ENCODE assay signal across 17 cellular contexts in genomic region chr12:54039417-54040147, GRCh38. TPM values are rescaled to one million over a fixed set of nuclear protein-coding genes. Genes with fewer than 3 reads are reported as not detected.
DNase-seq lines count a peak whose midpoint lies in the region; ATAC-seq and TF ChIP-seq lines count a peak whose summit lies in the region.
"Had no signal": no experiment of that assay in that cellular context is flagged by ENCODE, and none has a peak within 500 bp of the region (broad histone marks: within the 10 kb centered on the region; RNA-seq: fewer than 3 reads in every experiment).

No MANE protein-coding gene starts in this region.

- peaks cover 2% of the 10 kb centered on the region for H3K4me1 Mint-ChIP-seq in activated CD4-positive, alpha-beta T cell treated with anti-CD3 and anti-CD28 coated beads for 36 hours
- H3K4me1 Mint-ChIP-seq in naive thymus-derived CD8-positive, alpha-beta T cell: peaks cover 4 to 18% (median 12%) of the 10 kb centered on the region in 4 donors

- TF ChIP-seq CTCF in Panc1 (IDR thresholded peaks at IDR 0.05): no peak
- no peak for TF ChIP-seq CTCF in gastroesophageal sphincter (IDR thresholded peaks at IDR 0.05)

- CTCF ChIA-PET in Panc1 (lab: Charles Lee): interaction anchor here (0.6 kb wide), 1 partner anchor 180 kb away, joined by 7 read pairs; no protein-coding TSS in a partner anchor
- CTCF ChIA-PET in activated CD4-positive, alpha-beta T cell treated with anti-CD3 and anti-CD28 coated beads for 36 hours (lab: Charles Lee): interaction anchor here (1.8 kb wide), 1 partner anchor 175 kb away, joined by 5 read pairs; no protein-coding TSS in a partner anchor

- H3K36me3 ChIP-seq in Panc1 (ENCODE audit: control insufficient read depth, insufficient read depth, low read length) (no peaks in the 10 kb centered on the region), gastroesophageal sphincter (no peaks in the 10 kb centered on the region)

- H3K36me3 Mint-ChIP-seq in activated CD4-positive, alpha-beta T cell treated with anti-CD3 and anti-CD28 coated beads for 36 hours (ENCODE audit: low read depth): no peaks in the 10 kb centered on the region
- no peaks in the 10 kb centered on the region for H3K36me3 Mint-ChIP-seq in naive thymus-derived CD8-positive, alpha-beta T cell
- H3K36me3 Mint-ChIP-seq: activated naive CD8-positive, alpha-beta T cell had no signal

- H3K9me3 ChIP-seq in Panc1 (ENCODE audit: control insufficient read depth, insufficient read depth, low read depth, low read length): no peaks in the 10 kb centered on the region
- H3K9me3 ChIP-seq in gastroesophageal sphincter: no peaks in the 10 kb centered on the region

- in situ Hi-C loops in Panc1 (cut with HindIII; ENCODE audit: low pct_unique_long_range_greater_than_20kb, low sequenced_read_pairs): no loop called here

- no peaks in the 10 kb centered on the region for H3K9me3 Mint-ChIP-seq in activated CD4-positive, alpha-beta T cell treated with anti-CD3 and anti-CD28 coated beads for 36 hours (ENCODE audit: low read depth)
- no peaks in the 10 kb centered on the region for H3K9me3 Mint-ChIP-seq in naive thymus-derived CD8-positive, alpha-beta T cell
- H3K9me3 Mint-ChIP-seq: activated CD4-positive, alpha-beta T cell treated with anti-CD3 and anti-CD28 coated beads, Interleukin-2, amount 10 ng/mL, durations not matched to agents 7 days and 5 days; central memory CD8-positive, alpha-beta T cell; effector memory CD8-positive, alpha-beta T cell had no signal

- BruUV-seq in Panc1 (replicated peaks; lab: Mats Ljungman, UMichigan): no TSS peak

- no peak overlapping the region for H3K4me3 ChIP-seq in Panc1 (ENCODE audit: low read depth in 2 of 2, low read length in 2 of 2)
- peak overlapping the region in 1 of 2 donors; percentile 9 for H3K4me3 ChIP-seq in gastroesophageal sphincter

- no peaks in the 10 kb centered on the region for H3K27me3 ChIP-seq in Panc1 (ENCODE audit: control insufficient read depth, insufficient read depth, low read length)
- peaks cover 22% of the 10 kb centered on the region for H3K27me3 ChIP-seq in gastroesophageal sphincter

- no peak overlapping the region for H3K27ac Mint-ChIP-seq in activated CD4-positive, alpha-beta T cell treated with anti-CD3 and anti-CD28 coated beads for 36 hours
- peak overlapping the region in 1 of 10 donors; percentile 9 for H3K27ac Mint-ChIP-seq in naive thymus-derived CD8-positive, alpha-beta T cell
- H3K27ac Mint-ChIP-seq: activated CD4-positive, alpha-beta T cell treated with anti-CD3 and anti-CD28 coated beads, Interleukin-2, amount 10 ng/mL, durations not matched to agents 7 days and 5 days; activated naive CD8-positive, alpha-beta T cell; effector memory CD8-positive, alpha-beta T cell had no signal

- H3K4me1 ChIP-seq in Panc1 (ENCODE audit: control insufficient read depth, insufficient read depth, low read length) (peaks cover 98% of the 10 kb centered on the region), gastroesophageal sphincter (peaks cover 0 to 21% (median 4%) of the 10 kb centered on the region in 3 donors)

- H3K27me3 Mint-ChIP-seq in activated CD4-positive, alpha-beta T cell treated with anti-CD3 and anti-CD28 coated beads for 36 hours: peaks cover 59% of the 10 kb centered on the region
- peaks cover 38 to 100% (median 75%) of the 10 kb centered on the region in 5 donors for H3K27me3 Mint-ChIP-seq in naive thymus-derived CD8-positive, alpha-beta T cell

- intact Hi-C loops in Panc1 (cut with micrococcal nuclease; ENCODE audit: unreplicated experiment): no loop called here
- intact Hi-C loops in posterior vena cava (cut with DNase I): loop anchor here in 1 of 2 donors (5.0 kb wide), 1 partner anchor 38 kb away; no protein-coding TSS in a partner anchor
- intact Hi-C loops in activated CD4-positive, alpha-beta T cell treated with anti-CD3 and anti-CD28 coated beads for 36 hours (cut with DNase I, micrococcal nuclease): no loop called here

- 29 to 71% methylated on average over 11 to 14 of the region's 16 CpGs for whole genome bisulfite sequencing in gastroesophageal sphincter (ENCODE audit: low coverage in 1 of 2), 2 donors

- no peak for TF ChIP-seq POLR2A in gastroesophageal sphincter (IDR thresholded peaks at IDR 0.05)

- TF ChIP-seq EP300 in gastroesophageal sphincter (IDR thresholded peaks at IDR 0.05): no peak

- no peak overlapping the region for H3K4me3 Mint-ChIP-seq in activated CD4-positive, alpha-beta T cell treated with anti-CD3 and anti-CD28 coated beads for 36 hours
- H3K4me3 Mint-ChIP-seq in naive thymus-derived CD8-positive, alpha-beta T cell: no peak overlapping the region
- H3K4me3 Mint-ChIP-seq: activated CD4-positive, alpha-beta T cell treated with anti-CD3 and anti-CD28 coated beads, Interleukin-2, amount 10 ng/mL, durations not matched to agents 7 days and 5 days; activated naive CD8-positive, alpha-beta T cell; central memory CD8-positive, alpha-beta T cell; effector memory CD8-positive, alpha-beta T cell had no signal

- peak overlapping the region; percentile 81 for H3K27ac ChIP-seq in Panc1 (ENCODE audit: low read length)
- H3K27ac ChIP-seq in gastroesophageal sphincter: peak overlapping the region in 3 of 4 donors; percentile 45 to 51 (median 48)

- DNase-seq in ELF-1 (ENCODE audit: low read depth, low spot score) (peak; percentile 63), Panc1 (ENCODE audit: low read depth, low spot score) (no peak), posterior vena cava (ENCODE audit: low spot score) (peak; percentile 91)
- DNase-seq in activated CD4-positive, alpha-beta T cell treated with anti-CD3 and anti-CD28 coated beads for 36 hours: no peak
- no peak for DNase-seq in NK-92 treated with Interleukin-12 subunit alpha and Interleukin-12 subunit beta, amount 100 ng/mL, for 24 hours (lab: John Stamatoyannopoulos, UW)
- DNase-seq in naive thymus-derived CD8-positive, alpha-beta T cell: no peak
- DNase-seq: activated CD4-positive, alpha-beta T cell treated with anti-CD3 and anti-CD28 coated beads, Interleukin-2, amount 10 ng/mL, durations not matched to agents 7 days and 5 days; activated T-cell treated with anti-CD3 and anti-CD28 coated beads, Interleukin-2, amount 50 U/mL, for 1 hour; effector memory CD8-positive, alpha-beta T cell; GF-D8; NCI-H2107; stimulated activated CD4-positive, alpha-beta T cell treated with anti-CD3 and anti-CD28 coated beads, Interleukin-15, amount 100 ng/mL, for 24 hours; T-helper 9 cell had no signal

- ATAC-seq in Panc1 (no peak), gastroesophageal sphincter (peak; percentile 55), GM21515 (IDR thresholded peaks at IDR 0.05; ENCODE audit: unreplicated experiment) (no peak)
- ATAC-seq in activated CD4-positive, alpha-beta T cell treated with anti-CD3 and anti-CD28 coated beads for 36 hours: no peak
- ATAC-seq in naive thymus-derived CD8-positive, alpha-beta T cell: no peak
- ATAC-seq: effector memory CD8-positive, alpha-beta T cell had no signal

- POLR2A ChIA-PET in Panc1 (lab: Charles Lee): interaction anchor here (0.6 kb wide), 1 partner anchor 15 kb away, joined by 7 read pairs; no protein-coding TSS in a partner anchor
- POLR2A ChIA-PET in activated CD4-positive, alpha-beta T cell treated with anti-CD3 and anti-CD28 coated beads for 36 hours (lab: Charles Lee): no interaction called here
- POLR2A ChIA-PET in naive thymus-derived CD8-positive, alpha-beta T cell (lab: Charles Lee): interaction anchor here (1.1 kb wide), 1 partner anchor 152 kb away, joined by 3 read pairs; no protein-coding TSS in a partner anchor

RNA-seq across cellular contexts. Expression of gene HOXC5, which starts 6.7 kb away (rescaled TPM):
- total RNA-seq in Panc1 (2021; ENCODE audit: unreplicated experiment) (5.0 TPM), gastroesophageal sphincter (1 to 10 TPM in 2 of 4 donors, under 1 TPM in 1, not detected in 1; 0.31 to 3.3 (median 1.3) TPM), posterior vena cava (1 to 10 TPM; 2.9 to 5.6 TPM)
- 0.76 TPM for polyA plus RNA-seq in Panc1 (2012; ENCODE audit: insufficient read length)
- total RNA-seq in activated CD4-positive, alpha-beta T cell treated with anti-CD3 and anti-CD28 coated beads for 36 hours: not detected
- not detected for total RNA-seq in naive thymus-derived CD8-positive, alpha-beta T cell
- polyA plus RNA-seq in naive thymus-derived CD8-positive, alpha-beta T cell: not detected
- total RNA-seq: activated CD4-positive, alpha-beta T cell treated with anti-CD3 and anti-CD28 coated beads, Interleukin-2, amount 10 ng/mL, durations not matched to agents 7 days and 5 days had no signal

RNA-seq across cellular contexts. Expression of gene HOXC6, which starts 11.3 kb away (rescaled TPM):
- total RNA-seq in Panc1 (2021; ENCODE audit: unreplicated experiment): 52.2 TPM
- polyA plus RNA-seq in Panc1 (2012; ENCODE audit: insufficient read length): 46.1 TPM
- under 1 TPM in 1 of 4 donors, not detected in 3; 0.50 TPM for total RNA-seq in gastroesophageal sphincter
- 10 to 100 TPM; 23.5 to 31.1 TPM for total RNA-seq in posterior vena cava
- total RNA-seq in activated CD4-positive, alpha-beta T cell treated with anti-CD3 and anti-CD28 coated beads for 36 hours: not detected
- not detected for total RNA-seq in naive thymus-derived CD8-positive, alpha-beta T cell
- polyA plus RNA-seq in naive thymus-derived CD8-positive, alpha-beta T cell: not detected
- total RNA-seq: activated CD4-positive, alpha-beta T cell treated with anti-CD3 and anti-CD28 coated beads, Interleukin-2, amount 10 ng/mL, durations not matched to agents 7 days and 5 days had no signal

RNA-seq across cellular contexts. Expression of gene HOXC4, which starts 14.1 kb away (rescaled TPM):
- total RNA-seq in Panc1 (2021; ENCODE audit: unreplicated experiment): 22.7 TPM
- 25.2 TPM for polyA plus RNA-seq in Panc1 (2012; ENCODE audit: insufficient read length)
- total RNA-seq in gastroesophageal sphincter: 1 to 10 TPM in 3 of 4 donors, under 1 TPM in 1; 0.69 to 5.7 (median 2.7) TPM
- total RNA-seq in posterior vena cava: 10 to 100 TPM; 17.1 to 19.4 TPM
- not detected for total RNA-seq in activated CD4-positive, alpha-beta T cell treated with anti-CD3 and anti-CD28 coated beads for 36 hours
- total RNA-seq in naive thymus-derived CD8-positive, alpha-beta T cell: under 1 TPM; 0.63 to 0.65 TPM
- under 1 TPM in 2 of 3 donors, not detected in 1; 0.25 to 0.43 TPM for polyA plus RNA-seq in naive thymus-derived CD8-positive, alpha-beta T cell
- total RNA-seq: activated CD4-positive, alpha-beta T cell treated with anti-CD3 and anti-CD28 coated beads, Interleukin-2, amount 10 ng/mL, durations not matched to agents 7 days and 5 days had no signal

RNA-seq across cellular contexts. Expression of gene HOXC8, which starts 30.8 kb away (rescaled TPM):
- 15.3 TPM for total RNA-seq in Panc1 (2021; ENCODE audit: unreplicated experiment)
- polyA plus RNA-seq in Panc1 (2012; ENCODE audit: insufficient read length): 9.5 TPM
- total RNA-seq in gastroesophageal sphincter: under 1 TPM in 2 of 4 donors, not detected in 2; 0.15 to 0.40 TPM
- 10 to 100 TPM; 13.5 to 22.4 TPM for total RNA-seq in posterior vena cava
- not detected for total RNA-seq in activated CD4-positive, alpha-beta T cell treated with anti-CD3 and anti-CD28 coated beads for 36 hours
- not detected for total RNA-seq in naive thymus-derived CD8-positive, alpha-beta T cell
- polyA plus RNA-seq in naive thymus-derived CD8-positive, alpha-beta T cell: not detected
- total RNA-seq: activated CD4-positive, alpha-beta T cell treated with anti-CD3 and anti-CD28 coated beads, Interleukin-2, amount 10 ng/mL, durations not matched to agents 7 days and 5 days had no signal

RNA-seq across cellular contexts. Expression of gene HOXC9, which starts 39.6 kb away (rescaled TPM):
- total RNA-seq in Panc1 (2021; ENCODE audit: unreplicated experiment) (37.2 TPM), gastroesophageal sphincter (not detected), posterior vena cava (10 to 100 TPM in 1 of 2 donors, 1 to 10 TPM in 1; 7.0 to 12.0 TPM)
- 41.2 TPM for polyA plus RNA-seq in Panc1 (2012; ENCODE audit: insufficient read length)
- total RNA-seq in activated CD4-positive, alpha-beta T cell treated with anti-CD3 and anti-CD28 coated beads for 36 hours: not detected
- not detected for total RNA-seq in naive thymus-derived CD8-positive, alpha-beta T cell
- not detected for polyA plus RNA-seq in naive thymus-derived CD8-positive, alpha-beta T cell
- total RNA-seq: activated CD4-positive, alpha-beta T cell treated with anti-CD3 and anti-CD28 coated beads, Interleukin-2, amount 10 ng/mL, durations not matched to agents 7 days and 5 days had no signal

Comparison
In these comparisons a context has a peak if more than half of its experiments do, and no peak if none do; other contexts are left out.
1. DNase-seq: peak in ELF-1 (single experiment) and posterior vena cava (single experiment); none in Panc1 (single experiment), activated CD4-positive, alpha-beta T cell treated with anti-CD3 and anti-CD28 coated beads for 36 hours (single experiment), NK-92 treated with Interleukin-12 subunit alpha and Interleukin-12 subunit beta, amount 100 ng/mL, for 24 hours (single experiment) and naive thymus-derived CD8-positive, alpha-beta T cell (0 of 10).
2. RNA of gene HOXC6, which starts 11.3 kb away (total RNA-seq): 52.2 TPM in Panc1 (single experiment) and 23.5 to 31.1 TPM in posterior vena cava; 0.50 TPM in gastroesophageal sphincter, not detected in activated CD4-positive, alpha-beta T cell treated with anti-CD3 and anti-CD28 coated beads for 36 hours and not detected in naive thymus-derived CD8-positive, alpha-beta T cell; every median in the first group is over 10 times any median in the second.